ENCODE assay signal across 1 cellular context in genomic region chr11:71425409-71425808, GRCh38.
TF ChIP-seq lines count a peak whose summit lies in the region.

No MANE protein-coding gene starts in this region.

TF ChIP-seq in A549, 52 proteins besides CTCF, POLR2A, EP300 and RAD21 (continued from another document):
- TF ChIP-seq RNF2 (IDR thresholded peaks at IDR 0.05; ENCODE audit: borderline replicate concordance, low read depth) (no peak), BHLHE40 (IDR thresholded peaks at IDR 0.05; ENCODE audit: low read depth, low read length) (no peak), BCL3 (IDR thresholded peaks at IDR 0.05) (no peak), NPAS2 (CRISPR knock-in tag; IDR thresholded peaks at IDR 0.05; ENCODE audit: borderline replicate concordance) (no peak)
